In the genomic region with DNA sequence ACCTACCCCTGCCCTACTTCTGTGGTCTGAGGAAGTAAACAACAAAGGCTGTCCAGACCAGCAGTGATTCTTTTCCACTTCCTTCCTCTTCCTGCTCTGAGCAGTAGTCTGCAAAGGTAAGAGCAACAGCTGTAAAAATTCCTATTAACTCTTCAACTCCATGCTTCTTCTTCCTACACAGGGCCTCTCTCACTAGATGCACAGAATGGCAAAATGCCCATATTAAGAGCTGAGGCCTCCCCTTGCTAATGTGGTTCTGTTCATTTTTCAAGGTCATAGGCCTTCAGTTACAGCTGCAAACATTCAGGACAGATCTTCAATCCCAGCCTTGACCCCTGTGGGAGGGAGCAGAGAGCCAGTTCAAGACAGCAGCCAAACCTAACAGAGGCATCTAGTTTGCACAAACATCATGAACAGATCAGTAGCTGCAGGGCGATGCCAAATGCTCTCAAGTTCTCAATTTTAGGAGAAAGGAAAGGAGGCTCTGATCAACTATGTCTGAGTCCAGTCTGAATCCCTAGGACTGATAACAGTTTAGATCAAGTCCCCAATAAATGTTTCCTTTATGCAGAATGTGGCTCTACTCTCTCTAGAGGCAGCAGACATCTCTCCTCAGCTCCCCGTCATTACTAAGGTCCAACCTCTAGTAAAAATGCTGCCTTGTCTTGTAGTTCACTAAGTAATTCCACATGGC, we compare ENCODE assay signal across 15 cellular contexts. TPM values are rescaled to one million over a fixed set of nuclear protein-coding genes. Genes with fewer than 3 reads are reported as not detected.
A peak's percentile ranks its signal among the peaks of the same experiment; 100 is the strongest.
DNase-seq lines count a peak whose midpoint lies in the region; ATAC-seq and TF ChIP-seq lines count a peak whose summit lies in the region.
"Had no signal": no experiment of that assay in that cellular context is flagged by ENCODE, and none has a peak within 500 bp of the region (broad histone marks: within the 10 kb centered on the region; RNA-seq: fewer than 3 reads in every experiment).

No MANE protein-coding gene starts in this region.

- no peaks in the 10 kb centered on the region for H3K27me3 ChIP-seq in ascending aorta

- H3K27ac ChIP-seq in ascending aorta, result peak overlapping the region; percentile 82 to 89

- ATAC-seq in mucosa of descending colon (peak; percentile 57), WTC11 (no peak), HG03442 (IDR thresholded peaks at IDR 0.05; ENCODE audit: unreplicated experiment) (no peak)
- ATAC-seq: activated naive CD8-positive, alpha-beta T cell treated with anti-CD3 and anti-CD28 coated beads, Interleukin-2, amount 50 U/mL, for 24 hours; SK-N-SH treated with all-trans-retinoic acid at 6 μM for 48 hours had no signal

- DNase-seq in ascending aorta (ENCODE audit: low spot score in 2 of 2) (no peak), fibroblast of pulmonary artery (ENCODE audit: low read depth) (peak; percentile 22), mucosa of descending colon (no peak), type B pancreatic cell (ENCODE audit: extremely low spot score, unreplicated experiment) (no peak), DMS153 (lab: John Stamatoyannopoulos, UW) (no peak), WTC11 (ENCODE audit: low spot score) (no peak)
- DNase-seq in stimulated activated CD4-positive, alpha-beta T cell treated with anti-CD3 and anti-CD28 coated beads, Interleukin-2, amount 100 ng/mL, for 24 hours, result no peak
- DNase-seq: activated CD4-positive, CD25-positive, alpha-beta regulatory T cell treated with anti-CD3 and anti-CD28 coated beads, Interleukin-2, amount 50 U/mL, for 72 hours; activated naive CD8-positive, alpha-beta T cell treated with anti-CD3 and anti-CD28 coated beads, Interleukin-2, amount 50 U/mL, for 24 hours; activated T-cell treated with anti-CD3 and anti-CD28 coated beads, Interleukin-2, amount 50 U/mL, for 1 hour; CD8-positive, alpha-beta memory T cell; NCI-H2171 treated with DMSO at 0.1 percent for 48 hours had no signal

- H3K4me3 ChIP-seq in ascending aorta (no peak overlapping the region), fibroblast of pulmonary artery (replicated peaks; ENCODE audit: low read depth, low read length) (no peak overlapping the region), mucosa of descending colon (no peak overlapping the region)
- H3K4me3 ChIP-seq: HAP-1 had no signal

- H3K4me3 Mint-ChIP-seq in type B pancreatic cell, result no peak overlapping the region
- H3K4me3 Mint-ChIP-seq in WTC11, result no peak overlapping the region
- H3K4me3 Mint-ChIP-seq: activated naive CD8-positive, alpha-beta T cell treated with anti-CD3 and anti-CD28 coated beads, Interleukin-2, amount 50 U/mL, for 24 hours; CD8-positive, alpha-beta memory T cell had no signal

- TF ChIP-seq CTCF in ascending aorta (IDR thresholded peaks at IDR 0.05) (no peak), fibroblast of pulmonary artery (IDR thresholded peaks at IDR 0.05; ENCODE audit: low read length, missing control alignments) (no peak), mucosa of descending colon (IDR thresholded peaks at IDR 0.05) (no peak), type B pancreatic cell (conservative IDR thresholded peaks at IDR 0.05) (no peak), WTC11 (IDR thresholded peaks at IDR 0.05) (no peak)

- H3K9me3 ChIP-seq in ascending aorta, result no peaks in the 10 kb centered on the region
- no peaks in the 10 kb centered on the region for H3K9me3 ChIP-seq in mucosa of descending colon
- H3K9me3 ChIP-seq: HAP-1 had no signal

- POLR2A ChIA-PET in WTC11 (lab: Charles Lee), result no interaction called here

- H3K36me3 ChIP-seq in ascending aorta (peaks cover 10 to 31% of the 10 kb centered on the region in 2 donors), mucosa of descending colon (ENCODE audit: low read depth) (no peaks in the 10 kb centered on the region)
- H3K36me3 ChIP-seq: HAP-1 had no signal

- peaks cover 9% of the 10 kb centered on the region for H3K36me3 Mint-ChIP-seq in type B pancreatic cell
- H3K36me3 Mint-ChIP-seq in WTC11, result no peaks in the 10 kb centered on the region

- CTCF ChIA-PET in WTC11 (lab: Charles Lee), result interaction anchor here (1.0 kb wide), 1 partner anchor 101 kb away, joined by 3 read pairs; no protein-coding TSS in a partner anchor

- H3K4me1 ChIP-seq in ascending aorta (peaks cover 17 to 60% of the 10 kb centered on the region in 2 donors), mucosa of descending colon (ENCODE audit: low read depth) (peaks cover 15% of the 10 kb centered on the region)
- H3K4me1 ChIP-seq: HAP-1 had no signal

- H3K27ac Mint-ChIP-seq in type B pancreatic cell (peak overlapping the region; percentile 19), WTC11 (no peak overlapping the region)
- H3K27ac Mint-ChIP-seq: activated naive CD8-positive, alpha-beta T cell treated with anti-CD3 and anti-CD28 coated beads, Interleukin-2, amount 50 U/mL, for 24 hours had no signal

- H3K9me3 Mint-ChIP-seq in type B pancreatic cell (no peaks in the 10 kb centered on the region), WTC11 (no peaks in the 10 kb centered on the region)
- H3K9me3 Mint-ChIP-seq: activated naive CD8-positive, alpha-beta T cell treated with anti-CD3 and anti-CD28 coated beads, Interleukin-2, amount 50 U/mL, for 24 hours; CD8-positive, alpha-beta memory T cell had no signal

- H3K27me3 Mint-ChIP-seq in type B pancreatic cell (no peaks in the 10 kb centered on the region), WTC11 (ENCODE audit: low read depth) (no peaks in the 10 kb centered on the region)
- H3K27me3 Mint-ChIP-seq: activated naive CD8-positive, alpha-beta T cell treated with anti-CD3 and anti-CD28 coated beads, Interleukin-2, amount 50 U/mL, for 24 hours had no signal

- intact Hi-C loops in ascending aorta (cut with DNase I) (loop anchor here (10.0 kb wide), 1 partner anchor 185 kb away; no protein-coding TSS in a partner anchor), mucosa of descending colon (cut with DNase I, micrococcal nuclease) (no loop called here)

- H3K4me1 Mint-ChIP-seq in type B pancreatic cell (ENCODE audit: unreplicated experiment) (peaks cover 33% of the 10 kb centered on the region), WTC11 (peaks cover 15% of the 10 kb centered on the region)

TF ChIP-seq in WTC11, 78 proteins besides CTCF, POLR2A, EP300 and RAD21 (continues in another document):
- TF ChIP-seq ZBTB21 (CRISPR knock-in tag; IDR thresholded peaks at IDR 0.05; ENCODE audit: borderline replicate concordance) (no peak), ZNF219 (CRISPR knock-in tag; IDR thresholded peaks at IDR 0.05; ENCODE audit: borderline replicate concordance) (no peak), GTF2I (CRISPR knock-in tag; conservative IDR thresholded peaks at IDR 0.05) (no peak), TP53 (CRISPR knock-in tag; IDR thresholded peaks at IDR 0.05) (no peak), CREM (CRISPR knock-in tag; IDR thresholded peaks at IDR 0.05) (no peak), RORB (CRISPR knock-in tag; IDR thresholded peaks at IDR 0.05) (no peak), CBFB (CRISPR knock-in tag; IDR thresholded peaks at IDR 0.05; ENCODE audit: low read depth) (no peak), SMAD3 (CRISPR knock-in tag; IDR thresholded peaks at IDR 0.05; ENCODE audit: borderline replicate concordance) (no peak), NR1H2 (CRISPR knock-in tag; IDR thresholded peaks at IDR 0.05) (no peak), FOXP1 (CRISPR knock-in tag; IDR thresholded peaks at IDR 0.05; ENCODE audit: borderline replicate concordance) (no peak), HMGA2 (CRISPR knock-in tag; IDR thresholded peaks at IDR 0.05) (no peak), KAT7 (CRISPR knock-in tag; IDR thresholded peaks at IDR 0.05; ENCODE audit: borderline replicate concordance) (no peak)
- TF ChIP-seq, protein P1, sequence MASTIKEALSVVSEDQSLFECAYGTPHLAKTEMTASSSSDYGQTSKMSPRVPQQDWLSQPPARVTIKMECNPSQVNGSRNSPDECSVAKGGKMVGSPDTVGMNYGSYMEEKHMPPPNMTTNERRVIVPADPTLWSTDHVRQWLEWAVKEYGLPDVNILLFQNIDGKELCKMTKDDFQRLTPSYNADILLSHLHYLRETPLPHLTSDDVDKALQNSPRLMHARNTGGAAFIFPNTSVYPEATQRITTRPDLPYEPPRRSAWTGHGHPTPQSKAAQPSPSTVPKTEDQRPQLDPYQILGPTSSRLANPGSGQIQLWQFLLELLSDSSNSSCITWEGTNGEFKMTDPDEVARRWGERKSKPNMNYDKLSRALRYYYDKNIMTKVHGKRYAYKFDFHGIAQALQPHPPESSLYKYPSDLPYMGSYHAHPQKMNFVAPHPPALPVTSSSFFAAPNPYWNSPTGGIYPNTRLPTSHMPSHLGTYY (CRISPR knock-in tag; IDR thresholded peaks at IDR 0.05), result no peak
- TF ChIP-seq, protein P2, sequence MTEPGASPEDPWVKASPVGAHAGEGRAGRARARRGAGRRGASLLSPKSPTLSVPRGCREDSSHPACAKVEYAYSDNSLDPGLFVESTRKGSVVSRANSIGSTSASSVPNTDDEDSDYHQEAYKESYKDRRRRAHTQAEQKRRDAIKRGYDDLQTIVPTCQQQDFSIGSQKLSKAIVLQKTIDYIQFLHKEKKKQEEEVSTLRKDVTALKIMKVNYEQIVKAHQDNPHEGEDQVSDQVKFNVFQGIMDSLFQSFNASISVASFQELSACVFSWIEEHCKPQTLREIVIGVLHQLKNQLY (CRISPR knock-in tag; IDR thresholded peaks at IDR 0.05), result no peak
- TF ChIP-seq, protein P3, sequence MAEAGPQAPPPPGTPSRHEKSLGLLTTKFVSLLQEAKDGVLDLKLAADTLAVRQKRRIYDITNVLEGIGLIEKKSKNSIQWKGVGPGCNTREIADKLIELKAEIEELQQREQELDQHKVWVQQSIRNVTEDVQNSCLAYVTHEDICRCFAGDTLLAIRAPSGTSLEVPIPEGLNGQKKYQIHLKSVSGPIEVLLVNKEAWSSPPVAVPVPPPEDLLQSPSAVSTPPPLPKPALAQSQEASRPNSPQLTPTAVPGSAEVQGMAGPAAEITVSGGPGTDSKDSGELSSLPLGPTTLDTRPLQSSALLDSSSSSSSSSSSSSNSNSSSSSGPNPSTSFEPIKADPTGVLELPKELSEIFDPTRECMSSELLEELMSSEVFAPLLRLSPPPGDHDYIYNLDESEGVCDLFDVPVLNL (CRISPR knock-in tag; IDR thresholded peaks at IDR 0.05; ENCODE audit: borderline replicate concordance, low read depth), result no peak
- TF ChIP-seq, protein P4, sequence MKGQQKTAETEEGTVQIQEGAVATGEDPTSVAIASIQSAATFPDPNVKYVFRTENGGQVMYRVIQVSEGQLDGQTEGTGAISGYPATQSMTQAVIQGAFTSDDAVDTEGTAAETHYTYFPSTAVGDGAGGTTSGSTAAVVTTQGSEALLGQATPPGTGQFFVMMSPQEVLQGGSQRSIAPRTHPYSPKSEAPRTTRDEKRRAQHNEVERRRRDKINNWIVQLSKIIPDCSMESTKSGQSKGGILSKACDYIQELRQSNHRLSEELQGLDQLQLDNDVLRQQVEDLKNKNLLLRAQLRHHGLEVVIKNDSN (CRISPR knock-in tag; IDR thresholded peaks at IDR 0.05), result no peak

RNA-seq across cellular contexts. Expression of a gene that starts 20.9 kb away (rescaled TPM):
- total RNA-seq in ascending aorta, result 40.8 TPM
- 100 to 1,000 TPM in 2 of 3 donors, 10 to 100 TPM in 1; 95.4 to 212 (median 155) TPM for total RNA-seq in mucosa of descending colon
- total RNA-seq in type B pancreatic cell (ENCODE audit: low replicate concordance), result 23.0 and 78.9 TPM in 2 replicates
- total RNA-seq in WTC11 (2021), result 0.53 to 0.76 TPM (median 0.57 TPM) in 3 replicates

Comparison
In these comparisons a context has a peak if more than half of its experiments do, and no peak if none do; other contexts are left out.
1. RNA of a gene that starts 20.9 kb away (total RNA-seq): 95.4 to 212 TPM in mucosa of descending colon, 40.8 TPM in ascending aorta (single experiment) and 23.0 to 78.9 TPM in type B pancreatic cell; 0.53 to 0.76 TPM in WTC11; every median in the first group is over 10 times any median in the second.